Comparison of ENCODE assay signal across 25 cellular contexts in the genomic region with DNA sequence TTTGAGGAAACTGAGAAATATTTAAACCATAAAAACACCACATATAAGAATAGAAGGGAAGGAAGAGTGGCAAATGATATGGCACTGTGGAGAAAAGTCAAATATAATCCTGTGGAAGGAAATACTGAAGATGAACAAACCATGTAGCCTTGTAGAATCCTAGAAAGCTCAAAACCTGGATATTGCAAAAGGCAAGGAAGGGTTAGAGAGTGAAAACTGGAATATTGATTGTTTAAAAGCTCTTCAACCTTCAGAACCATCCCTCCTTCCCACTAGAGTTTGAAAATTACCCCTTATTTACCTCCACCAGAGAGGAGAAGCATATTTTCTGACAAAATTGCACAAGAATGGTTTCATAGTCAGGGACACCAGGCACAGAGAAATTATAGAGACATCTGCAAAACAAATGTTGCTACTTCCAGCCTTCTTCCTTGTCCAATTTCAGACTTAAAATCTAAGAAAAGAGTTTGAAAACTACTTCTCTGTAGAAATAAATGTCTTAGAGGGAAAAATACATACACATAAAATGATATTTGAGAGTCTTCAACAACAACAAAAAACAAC. TPM values are rescaled to one million over a fixed set of nuclear protein-coding genes. Genes with fewer than 3 reads are reported as not detected.
A peak's percentile ranks its signal among the peaks of the same experiment; 100 is the strongest.
DNase-seq lines count a peak whose midpoint lies in the region; ATAC-seq, FAIRE-seq and TF ChIP-seq lines count a peak whose summit lies in the region.
"Had no signal": no experiment of that assay in that cellular context is flagged by ENCODE, and none has a peak within 500 bp of the region (broad histone marks: within the 10 kb centered on the region; RNA-seq: fewer than 3 reads in every experiment).

No MANE protein-coding gene starts in this region.

- no peak overlapping the region for H2AK9ac ChIP-seq in IMR-90 (replicated peaks; ENCODE audit: low read depth, low read length, poor library complexity)

- POLR2A ChIA-PET in IMR-90 (lab: Charles Lee; ENCODE audit: unreplicated experiment): no interaction called here

- H4K5ac ChIP-seq in IMR-90 (ENCODE audit: low read depth, low read length): peak overlapping the region; percentile 41; the same call in 1 of the 2 replicates

- intact Hi-C loops in left ventricle myocardium superior (cut with micrococcal nuclease): no loop called here
- intact Hi-C loops in right cardiac atrium (cut with DNase I): loop anchor here in 1 of 4 donors (10.0 kb wide), 1 partner anchor 114 kb away; no protein-coding TSS in a partner anchor
- intact Hi-C loops in IMR-90 (cut with micrococcal nuclease): loop anchor here (1.0 kb wide), 1 partner anchor 246 kb away; no protein-coding TSS in a partner anchor
- intact Hi-C loops in vagina (cut with DNase I): loop anchor here (10.0 kb wide), 1 partner anchor 94 kb away; no protein-coding TSS in a partner anchor

- peaks cover 3% of the 10 kb centered on the region; the same call in 1 of the 2 replicates for H4K20me1 ChIP-seq in IMR-90 (ENCODE audit: insufficient read depth, low read length)
- H4K20me1 ChIP-seq: BLaER1 treated with 17β-estradiol and CSF1 and Interleukin-3, amounts not matched to agents 10 nM and 100 nM had no signal

- H3K36me3 ChIP-seq in IMR-90 (ENCODE audit: control insufficient read depth, insufficient read depth, low read length) (peaks cover 13% of the 10 kb centered on the region), vagina (no peaks in the 10 kb centered on the region)
- H3K36me3 ChIP-seq: BLaER1 treated with 17β-estradiol and CSF1 and Interleukin-3, amounts not matched to agents 10 nM and 100 nM; Peyer's patch had no signal

- no peak overlapping the region for H3K56ac ChIP-seq in IMR-90 (ENCODE audit: extremely low read depth, insufficient read depth, low read length)

- no peak overlapping the region for H2BK120ac ChIP-seq in IMR-90 (ENCODE audit: low read depth, low read length)

- BruUV-seq in IMR-90 (replicated peaks; lab: Mats Ljungman, UMichigan): no TSS peak

- dilution Hi-C loops in IMR-90 (cut with HindIII; ENCODE audit: low sequenced_read_pairs, unreplicated experiment): no loop called here

- peaks cover 12% of the 10 kb centered on the region for H3K9me1 ChIP-seq in IMR-90 (ENCODE audit: insufficient read depth, low read length)

- H3K4me2 ChIP-seq in IMR-90 (ENCODE audit: low read depth, low read length): no peak overlapping the region

- no peak overlapping the region for H3K23ac ChIP-seq in IMR-90 (ENCODE audit: low read depth, low read length)

- H2BK20ac ChIP-seq in IMR-90 (ENCODE audit: low read depth, low read length): no peak overlapping the region

- H3K79me1 ChIP-seq in IMR-90 (ENCODE audit: low read depth in 1 of 2, low read length in 2 of 2): peaks cover 42 to 55% of the 10 kb centered on the region in 2 experiments

- ATAC-seq in left ventricle myocardium superior (peak; percentile 26), right cardiac atrium (no peak), IMR-90 (ENCODE audit: low read depth) (no peak)
- ATAC-seq: GM12878 had no signal

- H2AFZ ChIP-seq in IMR-90 (replicated peaks; ENCODE audit: low read length, poor library complexity): no peak overlapping the region
- H2AFZ ChIP-seq: GM23248 had no signal

- TF ChIP-seq CTCF in IMR-90 (conservative IDR thresholded peaks at IDR 0.05; ENCODE audit: low read depth, low read length) (no peak), vagina (IDR thresholded peaks at IDR 0.05) (no peak)

- H3K4me1 ChIP-seq in right cardiac atrium (ENCODE audit: control insufficient read depth, insufficient read depth, low read length) (no peaks in the 10 kb centered on the region), IMR-90 (ENCODE audit: control insufficient read depth, insufficient read depth, low read length) (peaks cover 17% of the 10 kb centered on the region), vagina (peaks cover 8% of the 10 kb centered on the region)

- H3K9me3 ChIP-seq in right cardiac atrium (ENCODE audit: control insufficient read depth, low read length) (no peaks in the 10 kb centered on the region), IMR-90 (ENCODE audit: control insufficient read depth, insufficient read depth, low read length) (peaks cover 2% of the 10 kb centered on the region; the same call in 1 of the 2 replicates), vagina (no peaks in the 10 kb centered on the region)
- H3K9me3 ChIP-seq: Peyer's patch had no signal

- H3K4me3 ChIP-seq in right cardiac atrium (ENCODE audit: low read length) (no peak overlapping the region), IMR-90 (ENCODE audit: insufficient read depth, low read depth, low read length) (no peak overlapping the region), vagina (no peak overlapping the region)
- H3K4me3 ChIP-seq: BLaER1 treated with 17β-estradiol and CSF1 and Interleukin-3, amounts not matched to agents 10 nM and 100 nM; GM12878; GM23248; Peyer's patch; SJCRH30 had no signal

- no peak overlapping the region for H3K14ac ChIP-seq in IMR-90 (replicated peaks; ENCODE audit: low read depth, low read length)

- FAIRE-seq in endometrium (lab: Jason Lieb, UNC): peak; percentile 51
- FAIRE-seq: A204.1, GM12878 had no signal

- no peak overlapping the region for H4K91ac ChIP-seq in IMR-90 (ENCODE audit: insufficient read depth, low read depth, low read length)

- H3K4ac ChIP-seq in IMR-90 (ENCODE audit: low read depth, low read length): no peak overlapping the region

- H2AK5ac ChIP-seq in IMR-90 (ENCODE audit: low read depth, low read length): no peak overlapping the region

- H3K27ac ChIP-seq in right cardiac atrium (ENCODE audit: low read length): no peak overlapping the region
- no peak overlapping the region for H3K27ac ChIP-seq in IMR-90 (ENCODE audit: insufficient read depth, low read length)
- H3K27ac ChIP-seq in vagina: peak overlapping the region; percentile 64
- H3K27ac ChIP-seq: HL-60, Peyer's patch, SJCRH30 had no signal

- H3K9ac ChIP-seq in IMR-90 (ENCODE audit: low read depth, low read length): no peak overlapping the region; the same call in 1 of the 2 replicates
- H3K9ac ChIP-seq: BLaER1 treated with 17β-estradiol and CSF1 and Interleukin-3, amounts not matched to agents 10 nM and 100 nM; GM23248 had no signal

- CTCF ChIA-PET in IMR-90 (lab: Yijun Ruan, JAX): interaction anchor here (0.7 to 0.8 kb wide), 3 partner anchors 11 to 410 kb away, joined by 3 read pairs; no protein-coding TSS in a partner anchor

- no peak overlapping the region for H2BK5ac ChIP-seq in IMR-90 (ENCODE audit: low read depth, low read length, poor library complexity, severe bottlenecking)

- TF ChIP-seq RAD21 in IMR-90 (IDR thresholded peaks at IDR 0.05; ENCODE audit: low read length): no peak

- H4K8ac ChIP-seq in IMR-90 (ENCODE audit: low read depth in 2 of 2, low read length in 2 of 2): no peak overlapping the region

- no peak overlapping the region; the same call in 1 of the 2 replicates for H3K18ac ChIP-seq in IMR-90 (ENCODE audit: low read depth, low read length)

- H3K27me3 ChIP-seq in right cardiac atrium (ENCODE audit: control insufficient read depth, insufficient read depth): no peaks in the 10 kb centered on the region
- no peaks in the 10 kb centered on the region for H3K27me3 ChIP-seq in IMR-90 (ENCODE audit: control insufficient read depth, insufficient read depth, low read length)
- no peaks in the 10 kb centered on the region for H3K27me3 ChIP-seq in vagina
- H3K27me3 ChIP-seq: BLaER1 treated with 17β-estradiol and CSF1 and Interleukin-3, amounts not matched to agents 10 nM and 100 nM; Peyer's patch; SJCRH30 had no signal

- no peak for DNase-seq in left ventricle myocardium superior
- DNase-seq in right cardiac atrium: no peak
- DNase-seq in IMR-90: no peak
- DNase-seq in vagina (ENCODE audit: extremely low spot score in 2 of 2): no peak
- no peak for DNase-seq in NCI-H1105 (lab: John Stamatoyannopoulos, UW)
- no peak for DNase-seq in NCI-H748 treated with DMSO at 0.1 percent for 48 hours (lab: John Stamatoyannopoulos, UW)
- DNase-seq in HuH-7 (ENCODE audit: low spot score): no peak
- DNase-seq: Caco-2; CD4-positive, alpha-beta memory T cell; DMS 273 treated with DMSO at 0.1 percent for 48 hours; DMS79 treated with DMSO at 0.1 percent for 48 hours; GM23248; H9; NCI-H1417 treated with DMSO at 0.1 percent for 48 hours; NCI-H187; NCI-H510A; NK-92 treated with Interleukin-12 subunit alpha and Interleukin-12 subunit beta, amount 100 ng/mL, for 24 hours; Peyer's patch; SJCRH30 had no signal

- TF ChIP-seq POLR2A in IMR-90 (IDR thresholded peaks at IDR 0.05; ENCODE audit: low read depth, low read length): no peak
- TF ChIP-seq POLR2A in vagina (IDR thresholded peaks at IDR 0.05): no peak

- no peak overlapping the region for H2BK15ac ChIP-seq in IMR-90 (ENCODE audit: low read depth, low read length)

- in situ Hi-C loops in IMR-90 (cut with MboI; ENCODE audit: low sequenced_read_pairs): no loop called here

TF ChIP-seq in IMR-90, 13 proteins besides CTCF, POLR2A, EP300 and RAD21 (continues in another document):
- TF ChIP-seq USF2 (IDR thresholded peaks at IDR 0.05; ENCODE audit: low read depth, low read length) (no peak), SMC3 (IDR thresholded peaks at IDR 0.05; ENCODE audit: low read depth, low read length) (no peak), NFE2L2 (IDR thresholded peaks at IDR 0.05; ENCODE audit: low read depth, low read length) (no peak), RFX5 (IDR thresholded peaks at IDR 0.05; ENCODE audit: low read depth, low read length) (no peak), MXI1 (IDR thresholded peaks at IDR 0.05; ENCODE audit: borderline replicate concordance, low read depth, low read length) (no peak), MAZ (IDR thresholded peaks at IDR 0.05; ENCODE audit: borderline replicate concordance, low read depth, low read length) (no peak), FOS (IDR thresholded peaks at IDR 0.05; ENCODE audit: low read depth, low read length) (no peak), MAFK (IDR thresholded peaks at IDR 0.05; ENCODE audit: low read depth, low read length) (no peak)

RNA-seq across cellular contexts. Expression of gene ANTXR1, which starts 48.0 kb away (rescaled TPM):
- total RNA-seq in left ventricle myocardium superior (28.9 TPM), right cardiac atrium (10 to 100 TPM; 35.4 to 49.4 (median 42.3) TPM), IMR-90 (2012; rRNA removed) (27.2 and 29.2 TPM in 2 replicates), vagina (102 TPM)
- polyA plus RNA-seq in right cardiac atrium (13.8 TPM), IMR-90 (2012; rRNA removed) (32.8 and 36.9 TPM in 2 replicates)
- 19.6 and 25.2 TPM in 2 replicates for polyA plus RNA-seq in IMR-90 (2012; cell fraction: cytosol; rRNA removed)
- polyA plus RNA-seq in IMR-90 (2012; cell fraction: nucleus; rRNA removed; ENCODE audit: low replicate concordance): 8.1 and 32.8 TPM in 2 replicates
- polyA plus RNA-seq: CD4-positive, alpha-beta memory T cell; IgD-negative memory B cell had no signal
